In the genomic region with DNA sequence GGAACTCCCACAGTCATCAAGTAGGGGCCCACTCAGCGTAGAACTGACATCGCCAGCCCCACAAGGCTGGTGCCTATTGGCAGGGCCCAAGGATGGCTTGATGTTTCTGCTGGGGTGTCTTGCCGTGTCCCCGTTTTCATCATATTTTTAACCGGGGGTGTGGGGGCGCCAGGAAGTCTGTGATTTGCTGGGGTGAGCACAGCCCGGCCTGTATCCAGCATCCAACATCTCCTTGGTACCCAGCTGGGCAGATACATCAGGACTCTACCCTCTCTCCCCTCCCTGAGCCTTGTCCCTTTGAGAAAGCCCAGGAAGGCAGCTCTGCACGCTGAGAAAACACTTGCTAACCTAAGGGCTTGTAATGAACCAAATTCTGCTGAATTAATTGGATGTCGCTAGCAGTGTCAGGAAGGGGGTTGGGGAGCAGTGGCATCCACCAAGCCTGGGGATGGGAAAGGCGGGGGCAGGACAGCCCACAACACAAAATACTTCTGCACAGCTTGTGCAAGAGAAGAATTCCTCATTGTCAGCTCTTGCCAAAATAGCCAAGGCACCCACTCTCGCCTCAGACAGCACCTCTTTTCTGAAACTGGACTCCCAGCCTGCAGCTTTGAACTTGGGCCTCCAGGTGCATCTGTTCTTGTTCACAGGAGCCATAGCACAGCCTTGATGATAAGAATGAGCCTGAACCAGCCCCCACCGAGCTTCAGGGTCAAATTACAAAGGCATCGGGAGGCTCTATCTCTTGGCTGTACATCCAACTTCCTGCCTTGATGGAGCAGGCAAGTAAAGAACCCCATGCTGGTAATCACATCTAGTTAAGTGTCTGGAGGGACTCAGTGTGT, we compare ENCODE assay signal across 1 cellular context.
TF ChIP-seq lines count a peak whose summit lies in the region.

No MANE protein-coding gene starts in this region.

TF ChIP-seq in H1, 55 proteins besides CTCF, POLR2A, EP300 and RAD21 (continued from another document):
- TF ChIP-seq TEAD4 (IDR thresholded peaks at IDR 0.05; ENCODE audit: low read depth, low read length) (no peak), FOSL1 (IDR thresholded peaks at IDR 0.05; ENCODE audit: insufficient read depth, low read depth, low read length) (no peak), BCL11A (IDR thresholded peaks at IDR 0.05; ENCODE audit: low read depth in 2 of 2, low read length in 2 of 2) (no peak), SP2 (IDR thresholded peaks at IDR 0.05; ENCODE audit: low read length) (no peak), GTF2F1 (IDR thresholded peaks at IDR 0.05; ENCODE audit: borderline replicate concordance, low read depth, low read length) (no peak)
